12 cellular contexts compared by ENCODE assay signal in genomic region chr2:95640515-95641288, GRCh38. TPM values are rescaled to one million over a fixed set of nuclear protein-coding genes. Genes with fewer than 3 reads are reported as not detected.
DNase-seq lines count a peak whose midpoint lies in the region; ATAC-seq, FAIRE-seq and TF ChIP-seq lines count a peak whose summit lies in the region.
"Not testable (repeated sequence)": the region's sequence is repeated elsewhere in the genome, so short reads cannot be mapped to it uniquely, and the experiment has no call there.
"Had no signal": no experiment of that assay in that cellular context is flagged by ENCODE, and none has a peak within 500 bp of the region (broad histone marks: within the 10 kb centered on the region; RNA-seq: fewer than 3 reads in every experiment).

No MANE protein-coding gene starts in this region.

- intact Hi-C loops in Right ventricle myocardium inferior (cut with DNase I); right cardiac atrium (cut with DNase I); aorta (cut with DNase I): not testable (repeated sequence)

- not testable (repeated sequence) for H3K4me3 ChIP-seq in RWPE2 (ENCODE audit: severe bottlenecking); right cardiac atrium (ENCODE audit: low read length); lung; aorta (ENCODE audit: low read length in 2 of 2)

- not testable (repeated sequence) for H3K4me1 ChIP-seq in RWPE2 (ENCODE audit: insufficient read depth, poor library complexity, severe bottlenecking); right cardiac atrium (ENCODE audit: control insufficient read depth, insufficient read depth, low read length); lung (ENCODE audit: control insufficient read depth in 2 of 2, insufficient read depth in 2 of 2, low read length in 2 of 2); aorta (ENCODE audit: control insufficient read depth in 1 of 2, insufficient read depth in 2 of 2, low read length in 2 of 2)

- DNase-seq in HTR-8/SVneo (ENCODE audit: insufficient read length, low spot score); RWPE2 (ENCODE audit: low spot score); Right ventricle myocardium inferior (ENCODE audit: missing footprints); right cardiac atrium; lung (ENCODE audit: low spot score); stimulated activated effector memory CD8-positive, alpha-beta T cell treated with anti-CD3 and anti-CD28 coated beads, Interleukin-12 subunit alpha, Interleukin-12 subunit beta, amount 100 ng/mL, for 72 hours (ENCODE audit: low spot score in 2 of 2); aorta: not testable (repeated sequence)

- WGBS in right cardiac atrium: 65% methylated on average over 2 of the region's 25 CpGs
- WGBS in lung, 2 donors: 55 to 80% methylated on average over 2 of the region's 25 CpGs
- WGBS in aorta, 2 donors: 9 to 17% methylated on average over 2 of the region's 25 CpGs

- not testable (repeated sequence) for H3K4me3 Mint-ChIP-seq in stimulated activated effector memory CD8-positive, alpha-beta T cell treated with anti-CD3 and anti-CD28 coated beads, Interleukin-12 subunit alpha, Interleukin-12 subunit beta, amount 100 ng/mL, for 72 hours

- H3K27me3 ChIP-seq in RWPE2 (ENCODE audit: insufficient read depth, poor library complexity, severe bottlenecking); right cardiac atrium (ENCODE audit: control insufficient read depth, insufficient read depth); lung (ENCODE audit: control insufficient read depth, insufficient read depth); aorta (ENCODE audit: control insufficient read depth in 1 of 2, insufficient read depth in 2 of 2, low read length in 1 of 2): not testable (repeated sequence)

- ATAC-seq in RWPE2 (ENCODE audit: low read depth) (peak; percentile 50), Right ventricle myocardium inferior (peak; percentile 48), right cardiac atrium (peak; percentile 68 to 74), lung (ENCODE audit: insufficient read depth, low FRiP score) (peak; percentile 57), aorta (ENCODE audit: low FRiP score) (peak; percentile 69)
- ATAC-seq in stimulated activated effector memory CD8-positive, alpha-beta T cell treated with anti-CD3 and anti-CD28 coated beads, Interleukin-12 subunit alpha, Interleukin-12 subunit beta, amount 100 ng/mL, for 72 hours: peak; percentile 33

- H3K36me3 Mint-ChIP-seq in stimulated activated effector memory CD8-positive, alpha-beta T cell treated with anti-CD3 and anti-CD28 coated beads, Interleukin-12 subunit alpha, Interleukin-12 subunit beta, amount 100 ng/mL, for 72 hours: not testable (repeated sequence)

- H3K9me3 ChIP-seq in RWPE2 (ENCODE audit: severe bottlenecking); right cardiac atrium (ENCODE audit: control insufficient read depth, low read length); lung (ENCODE audit: control insufficient read depth in 2 of 2, insufficient read depth in 1 of 2, low read length in 1 of 2); aorta (ENCODE audit: control insufficient read depth, low read length): not testable (repeated sequence)

- not testable (repeated sequence) for TF ChIP-seq CTCF in RWPE2 (IDR thresholded peaks at IDR 0.05; ENCODE audit: poor library complexity, severe bottlenecking); lung (IDR thresholded peaks at IDR 0.05; ENCODE audit: control extremely low read depth, extremely low read depth)

- not testable (repeated sequence) for H3K36me3 ChIP-seq in RWPE2 (ENCODE audit: low read depth); lung (ENCODE audit: control insufficient read depth in 2 of 2, insufficient read depth in 2 of 2, low read length in 2 of 2); aorta (ENCODE audit: control insufficient read depth in 1 of 2, insufficient read depth in 2 of 2, low read length in 1 of 2)

- not testable (repeated sequence) for H3K9me3 Mint-ChIP-seq in stimulated activated effector memory CD8-positive, alpha-beta T cell treated with anti-CD3 and anti-CD28 coated beads, Interleukin-12 subunit alpha, Interleukin-12 subunit beta, amount 100 ng/mL, for 72 hours

- FAIRE-seq in HTR-8/SVneo (lab: Jason Lieb, UNC): peak; percentile 88

- not testable (repeated sequence) for H3K27ac ChIP-seq in RWPE2 (ENCODE audit: poor library complexity, severe bottlenecking); right cardiac atrium (ENCODE audit: low read length); lung (ENCODE audit: low read depth in 1 of 2, low read length in 1 of 2); aorta (ENCODE audit: low read depth in 1 of 2, low read length in 2 of 2)

- not testable (repeated sequence) for H3K4me1 Mint-ChIP-seq in stimulated activated effector memory CD8-positive, alpha-beta T cell treated with anti-CD3 and anti-CD28 coated beads, Interleukin-12 subunit alpha, Interleukin-12 subunit beta, amount 100 ng/mL, for 72 hours

- not testable (repeated sequence) for H3K27ac Mint-ChIP-seq in stimulated activated effector memory CD8-positive, alpha-beta T cell treated with anti-CD3 and anti-CD28 coated beads, Interleukin-12 subunit alpha, Interleukin-12 subunit beta, amount 100 ng/mL, for 72 hours

RNA-seq across cellular contexts. Expression of gene TRIM43, which starts 48.9 kb away (rescaled TPM):
- total RNA-seq in Right ventricle myocardium inferior: not detected
- total RNA-seq in right cardiac atrium: not detected
- not detected for polyA plus RNA-seq in right cardiac atrium
- not detected for total RNA-seq in lung
- polyA plus RNA-seq in lung: not detected
- not detected for total RNA-seq in aorta
- polyA plus RNA-seq in aorta: not detected
- total RNA-seq: A673; CD4-positive, alpha-beta memory T cell; H9; PC-9 had no signal
- polyA plus RNA-seq: CD4-positive, alpha-beta memory T cell; IgD-negative memory B cell had no signal
